In the genomic region with DNA sequence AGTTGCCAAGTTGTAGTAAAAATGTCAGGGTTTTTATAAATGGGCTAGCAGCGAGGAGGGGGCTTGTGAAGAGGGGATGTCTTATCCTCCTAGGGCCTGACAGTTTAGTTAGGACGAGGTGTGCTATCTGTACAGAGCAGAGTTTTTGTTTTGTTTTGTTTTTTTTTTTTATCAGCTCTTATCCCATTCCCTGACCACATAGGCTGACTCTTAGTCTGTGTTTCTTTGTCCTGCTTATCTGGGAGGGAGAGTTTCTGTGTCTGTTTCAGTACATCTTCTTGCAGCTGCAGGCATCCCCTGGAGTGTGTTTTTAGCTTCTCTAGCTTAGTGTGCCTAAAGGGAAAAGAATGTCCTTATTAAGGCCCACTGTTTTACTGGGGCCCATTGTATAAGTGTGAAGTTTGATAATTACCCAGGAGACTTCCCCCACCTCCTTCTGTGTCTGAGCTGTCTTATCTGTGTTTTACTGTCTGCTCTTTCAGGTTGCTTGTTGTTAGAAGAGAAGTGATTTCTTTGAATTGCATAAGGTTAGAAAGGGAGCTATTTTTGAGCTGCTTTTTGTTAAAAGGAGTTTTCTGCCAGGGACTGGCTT, we compare ENCODE assay signal across 1 cellular context.
TF ChIP-seq lines count a peak whose summit lies in the region.

No MANE protein-coding gene starts in this region.

TF ChIP-seq in K562, 482 proteins besides CTCF, POLR2A, EP300 and RAD21 (continued from another document and continues in another):
- TF ChIP-seq ARID1B (IDR thresholded peaks at IDR 0.05) (peak; percentile 96), CEBPG (CRISPR knock-in tag; IDR thresholded peaks at IDR 0.05) (peak; percentile 76), CEBPG (tag; conservative IDR thresholded peaks at IDR 0.05 in 1 of 2, IDR thresholded peaks at IDR 0.05 in 1 of 2) (peak in 1 of 2 experiments; percentile 72; a peak in 2 of 4 replicates), ZNF507 (tag; conservative IDR thresholded peaks at IDR 0.05) (no peak), HINFP (tag; conservative IDR thresholded peaks at IDR 0.05; ENCODE audit: low read depth) (no peak), NR2C1 (IDR thresholded peaks at IDR 0.05) (no peak), NR2C1 (tag; IDR thresholded peaks at IDR 0.05) (no peak), FOXJ2 (tag; IDR thresholded peaks at IDR 0.05) (no peak), HDAC8 (tag; IDR thresholded peaks at IDR 0.05) (no peak), TGIF2 (CRISPR knock-in tag; IDR thresholded peaks at IDR 0.05) (no peak), RCOR1 (IDR thresholded peaks at IDR 0.05; ENCODE audit: borderline replicate concordance in 1 of 2, low read depth in 2 of 2, low read length in 2 of 2) (peak in 1 of 2 experiments; percentile 48; a peak in 1 of 4 replicates), EP400 (IDR thresholded peaks at IDR 0.05) (no peak), ZNF584 (CRISPR knock-in tag; IDR thresholded peaks at IDR 0.05; ENCODE audit: low read depth) (no peak), SAFB (IDR thresholded peaks at IDR 0.05; ENCODE audit: borderline replicate concordance, low read depth, low read length) (no peak), ZNF512 (tag; IDR thresholded peaks at IDR 0.05) (no peak), SMARCA4 (IDR thresholded peaks at IDR 0.05) (peak; percentile 82), ELF1 (tag; IDR thresholded peaks at IDR 0.05) (no peak), ZC3H4 (CRISPR knock-in tag; IDR thresholded peaks at IDR 0.05; ENCODE audit: borderline replicate concordance) (no peak), ZNF785 (CRISPR knock-in tag; IDR thresholded peaks at IDR 0.05) (no peak), NFIC (IDR thresholded peaks at IDR 0.05) (peak; percentile 83), ZNF436 (CRISPR knock-in tag; IDR thresholded peaks at IDR 0.05) (no peak), KLF10 (CRISPR knock-in tag; IDR thresholded peaks at IDR 0.05) (no peak), PCBP1 (IDR thresholded peaks at IDR 0.05; ENCODE audit: low read depth, low read length, poor library complexity, severe bottlenecking) (no peak), SMARCC2 (IDR thresholded peaks at IDR 0.05; ENCODE audit: low read depth) (0 out of 2 replicates have a peak, but pooled peaks have one; percentile 23), FOXK1 (CRISPR knock-in tag; IDR thresholded peaks at IDR 0.05; ENCODE audit: borderline replicate concordance) (no peak), TFE3 (CRISPR knock-in tag; IDR thresholded peaks at IDR 0.05) (no peak), ERF (CRISPR knock-in tag; IDR thresholded peaks at IDR 0.05) (no peak), MITF (IDR thresholded peaks at IDR 0.05) (no peak), CHD1 (IDR thresholded peaks at IDR 0.05; ENCODE audit: low read length) (no peak), XRCC5 (IDR thresholded peaks at IDR 0.05; ENCODE audit: low read depth, low read length) (no peak), PHB2 (IDR thresholded peaks at IDR 0.05; ENCODE audit: low read depth) (peak; percentile 64), HMG20B (CRISPR knock-in tag; IDR thresholded peaks at IDR 0.05) (no peak), CBX1 (IDR thresholded peaks at IDR 0.05; ENCODE audit: low read depth) (no peak), HDAC1 (IDR thresholded peaks at IDR 0.05) (peak in 1 of 2 experiments; percentile 77; a peak in 2 of 4 replicates), ZNF12 (CRISPR knock-in tag; IDR thresholded peaks at IDR 0.05) (no peak), FOXP1 (CRISPR knock-in tag; IDR thresholded peaks at IDR 0.05) (no peak), CCNT2 (IDR thresholded peaks at IDR 0.05; ENCODE audit: borderline replicate concordance, extremely low read depth, insufficient read length, low read depth, low read length) (no peak), MXI1 (IDR thresholded peaks at IDR 0.05; ENCODE audit: low read depth, low read length) (no peak), PML (IDR thresholded peaks at IDR 0.05; ENCODE audit: low read length) (peak; percentile 64; the same call in 1 of the 2 replicates), CHCHD3 (CRISPR knock-in tag; IDR thresholded peaks at IDR 0.05) (no peak), SIN3A (IDR thresholded peaks at IDR 0.05; ENCODE audit: borderline replicate concordance in 2 of 2, control insufficient read depth in 1 of 2, low read depth in 2 of 2, low read length in 2 of 2) (no peak), ZNF274 (IDR thresholded peaks at IDR 0.05; ENCODE audit: borderline replicate concordance, low read depth, low read length) (no peak), ZFP1 (CRISPR knock-in tag; IDR thresholded peaks at IDR 0.05) (no peak), HEY1 (CRISPR knock-in tag; IDR thresholded peaks at IDR 0.05; ENCODE audit: borderline replicate concordance) (no peak), ZEB2 (IDR thresholded peaks at IDR 0.05) (peak; percentile 69), USF1 (CRISPR knock-in tag; IDR thresholded peaks at IDR 0.05) (no peak), ZNF324 (CRISPR knock-in tag; IDR thresholded peaks at IDR 0.05) (no peak), ZKSCAN8 (CRISPR knock-in tag; IDR thresholded peaks at IDR 0.05) (no peak), HNRNPL (IDR thresholded peaks at IDR 0.05; ENCODE audit: low read depth, low read length) (no peak), FOS (IDR thresholded peaks at IDR 0.05; ENCODE audit: extremely low read depth, insufficient read length) (no peak), MTA3 (IDR thresholded peaks at IDR 0.05; ENCODE audit: borderline replicate concordance) (no peak), SMARCB1 (IDR thresholded peaks at IDR 0.05; ENCODE audit: insufficient read length, low read depth) (no peak)
- TF ChIP-seq, protein P1, sequence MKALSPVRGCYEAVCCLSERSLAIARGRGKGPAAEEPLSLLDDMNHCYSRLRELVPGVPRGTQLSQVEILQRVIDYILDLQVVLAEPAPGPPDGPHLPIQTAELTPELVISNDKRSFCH (CRISPR knock-in tag; IDR thresholded peaks at IDR 0.05): no peak
- TF ChIP-seq, protein P1 (tag; IDR thresholded peaks at IDR 0.05): 0 out of 2 replicates have a peak, but pooled peaks have one; percentile 32
- TF ChIP-seq, protein P2, sequence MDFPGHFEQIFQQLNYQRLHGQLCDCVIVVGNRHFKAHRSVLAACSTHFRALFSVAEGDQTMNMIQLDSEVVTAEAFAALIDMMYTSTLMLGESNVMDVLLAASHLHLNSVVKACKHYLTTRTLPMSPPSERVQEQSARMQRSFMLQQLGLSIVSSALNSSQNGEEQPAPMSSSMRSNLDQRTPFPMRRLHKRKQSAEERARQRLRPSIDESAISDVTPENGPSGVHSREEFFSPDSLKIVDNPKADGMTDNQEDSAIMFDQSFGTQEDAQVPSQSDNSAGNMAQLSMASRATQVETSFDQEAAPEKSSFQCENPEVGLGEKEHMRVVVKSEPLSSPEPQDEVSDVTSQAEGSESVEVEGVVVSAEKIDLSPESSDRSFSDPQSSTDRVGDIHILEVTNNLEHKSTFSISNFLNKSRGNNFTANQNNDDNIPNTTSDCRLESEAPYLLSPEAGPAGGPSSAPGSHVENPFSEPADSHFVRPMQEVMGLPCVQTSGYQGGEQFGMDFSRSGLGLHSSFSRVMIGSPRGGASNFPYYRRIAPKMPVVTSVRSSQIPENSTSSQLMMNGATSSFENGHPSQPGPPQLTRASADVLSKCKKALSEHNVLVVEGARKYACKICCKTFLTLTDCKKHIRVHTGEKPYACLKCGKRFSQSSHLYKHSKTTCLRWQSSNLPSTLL (IDR thresholded peaks at IDR 0.05): no peak
- TF ChIP-seq, protein P3, sequence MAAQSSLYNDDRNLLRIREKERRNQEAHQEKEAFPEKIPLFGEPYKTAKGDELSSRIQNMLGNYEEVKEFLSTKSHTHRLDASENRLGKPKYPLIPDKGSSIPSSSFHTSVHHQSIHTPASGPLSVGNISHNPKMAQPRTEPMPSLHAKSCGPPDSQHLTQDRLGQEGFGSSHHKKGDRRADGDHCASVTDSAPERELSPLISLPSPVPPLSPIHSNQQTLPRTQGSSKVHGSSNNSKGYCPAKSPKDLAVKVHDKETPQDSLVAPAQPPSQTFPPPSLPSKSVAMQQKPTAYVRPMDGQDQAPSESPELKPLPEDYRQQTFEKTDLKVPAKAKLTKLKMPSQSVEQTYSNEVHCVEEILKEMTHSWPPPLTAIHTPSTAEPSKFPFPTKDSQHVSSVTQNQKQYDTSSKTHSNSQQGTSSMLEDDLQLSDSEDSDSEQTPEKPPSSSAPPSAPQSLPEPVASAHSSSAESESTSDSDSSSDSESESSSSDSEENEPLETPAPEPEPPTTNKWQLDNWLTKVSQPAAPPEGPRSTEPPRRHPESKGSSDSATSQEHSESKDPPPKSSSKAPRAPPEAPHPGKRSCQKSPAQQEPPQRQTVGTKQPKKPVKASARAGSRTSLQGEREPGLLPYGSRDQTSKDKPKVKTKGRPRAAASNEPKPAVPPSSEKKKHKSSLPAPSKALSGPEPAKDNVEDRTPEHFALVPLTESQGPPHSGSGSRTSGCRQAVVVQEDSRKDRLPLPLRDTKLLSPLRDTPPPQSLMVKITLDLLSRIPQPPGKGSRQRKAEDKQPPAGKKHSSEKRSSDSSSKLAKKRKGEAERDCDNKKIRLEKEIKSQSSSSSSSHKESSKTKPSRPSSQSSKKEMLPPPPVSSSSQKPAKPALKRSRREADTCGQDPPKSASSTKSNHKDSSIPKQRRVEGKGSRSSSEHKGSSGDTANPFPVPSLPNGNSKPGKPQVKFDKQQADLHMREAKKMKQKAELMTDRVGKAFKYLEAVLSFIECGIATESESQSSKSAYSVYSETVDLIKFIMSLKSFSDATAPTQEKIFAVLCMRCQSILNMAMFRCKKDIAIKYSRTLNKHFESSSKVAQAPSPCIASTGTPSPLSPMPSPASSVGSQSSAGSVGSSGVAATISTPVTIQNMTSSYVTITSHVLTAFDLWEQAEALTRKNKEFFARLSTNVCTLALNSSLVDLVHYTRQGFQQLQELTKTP (IDR thresholded peaks at IDR 0.05; ENCODE audit: low read depth in 1 of 2, partially characterized antibody in 2 of 2): no peak
- TF ChIP-seq, protein P4, sequence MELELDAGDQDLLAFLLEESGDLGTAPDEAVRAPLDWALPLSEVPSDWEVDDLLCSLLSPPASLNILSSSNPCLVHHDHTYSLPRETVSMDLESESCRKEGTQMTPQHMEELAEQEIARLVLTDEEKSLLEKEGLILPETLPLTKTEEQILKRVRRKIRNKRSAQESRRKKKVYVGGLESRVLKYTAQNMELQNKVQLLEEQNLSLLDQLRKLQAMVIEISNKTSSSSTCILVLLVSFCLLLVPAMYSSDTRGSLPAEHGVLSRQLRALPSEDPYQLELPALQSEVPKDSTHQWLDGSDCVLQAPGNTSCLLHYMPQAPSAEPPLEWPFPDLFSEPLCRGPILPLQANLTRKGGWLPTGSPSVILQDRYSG (tag; conservative IDR thresholded peaks at IDR 0.05; ENCODE audit: low read depth): no peak
- TF ChIP-seq, protein P5, sequence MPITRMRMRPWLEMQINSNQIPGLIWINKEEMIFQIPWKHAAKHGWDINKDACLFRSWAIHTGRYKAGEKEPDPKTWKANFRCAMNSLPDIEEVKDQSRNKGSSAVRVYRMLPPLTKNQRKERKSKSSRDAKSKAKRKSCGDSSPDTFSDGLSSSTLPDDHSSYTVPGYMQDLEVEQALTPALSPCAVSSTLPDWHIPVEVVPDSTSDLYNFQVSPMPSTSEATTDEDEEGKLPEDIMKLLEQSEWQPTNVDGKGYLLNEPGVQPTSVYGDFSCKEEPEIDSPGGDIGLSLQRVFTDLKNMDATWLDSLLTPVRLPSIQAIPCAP (CRISPR knock-in tag; IDR thresholded peaks at IDR 0.05; ENCODE audit: borderline replicate concordance): no peak
